In the genomic region with DNA sequence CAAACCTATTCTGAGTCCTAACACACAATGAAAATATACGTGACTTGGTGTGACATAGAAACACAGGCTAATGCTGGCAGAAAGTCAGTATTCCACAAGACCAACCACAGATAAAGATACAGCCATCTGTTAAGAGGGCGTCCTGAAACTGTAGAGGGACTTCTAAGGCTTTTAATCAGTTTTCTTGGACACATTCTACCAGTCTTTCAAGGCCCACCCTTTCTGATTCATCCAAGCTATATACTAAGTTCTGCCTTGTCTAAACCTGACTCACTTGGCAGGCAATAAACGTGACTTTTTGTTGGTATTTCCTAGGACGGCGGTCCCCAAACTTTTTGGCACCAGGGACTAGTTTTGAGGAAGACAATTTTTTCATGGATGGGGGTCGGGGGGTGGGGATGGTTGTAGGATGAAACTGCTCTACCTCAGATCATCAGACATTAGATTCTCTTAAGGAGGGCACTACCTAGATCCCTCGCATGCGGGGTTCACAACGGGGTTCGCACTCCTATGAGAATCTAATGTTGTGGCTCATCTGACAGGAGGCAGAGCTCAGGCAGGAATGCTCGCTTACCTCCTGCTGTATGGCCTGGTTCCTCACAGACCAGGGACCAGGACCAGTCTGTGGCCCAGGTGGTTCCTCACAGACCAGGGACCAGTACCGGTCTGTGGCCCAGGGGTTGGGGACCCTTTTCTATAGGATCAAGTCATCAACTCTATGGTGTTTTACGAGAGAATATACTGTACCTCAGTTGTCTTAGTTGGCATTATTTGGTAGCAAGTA, we compare ENCODE assay signal across 1 cellular context.
TF ChIP-seq lines count a peak whose summit lies in the region.

No MANE protein-coding gene starts in this region.

TF ChIP-seq in K562, 482 proteins besides CTCF, POLR2A, EP300 and RAD21 (continued from another document):
- TF ChIP-seq, protein P1, sequence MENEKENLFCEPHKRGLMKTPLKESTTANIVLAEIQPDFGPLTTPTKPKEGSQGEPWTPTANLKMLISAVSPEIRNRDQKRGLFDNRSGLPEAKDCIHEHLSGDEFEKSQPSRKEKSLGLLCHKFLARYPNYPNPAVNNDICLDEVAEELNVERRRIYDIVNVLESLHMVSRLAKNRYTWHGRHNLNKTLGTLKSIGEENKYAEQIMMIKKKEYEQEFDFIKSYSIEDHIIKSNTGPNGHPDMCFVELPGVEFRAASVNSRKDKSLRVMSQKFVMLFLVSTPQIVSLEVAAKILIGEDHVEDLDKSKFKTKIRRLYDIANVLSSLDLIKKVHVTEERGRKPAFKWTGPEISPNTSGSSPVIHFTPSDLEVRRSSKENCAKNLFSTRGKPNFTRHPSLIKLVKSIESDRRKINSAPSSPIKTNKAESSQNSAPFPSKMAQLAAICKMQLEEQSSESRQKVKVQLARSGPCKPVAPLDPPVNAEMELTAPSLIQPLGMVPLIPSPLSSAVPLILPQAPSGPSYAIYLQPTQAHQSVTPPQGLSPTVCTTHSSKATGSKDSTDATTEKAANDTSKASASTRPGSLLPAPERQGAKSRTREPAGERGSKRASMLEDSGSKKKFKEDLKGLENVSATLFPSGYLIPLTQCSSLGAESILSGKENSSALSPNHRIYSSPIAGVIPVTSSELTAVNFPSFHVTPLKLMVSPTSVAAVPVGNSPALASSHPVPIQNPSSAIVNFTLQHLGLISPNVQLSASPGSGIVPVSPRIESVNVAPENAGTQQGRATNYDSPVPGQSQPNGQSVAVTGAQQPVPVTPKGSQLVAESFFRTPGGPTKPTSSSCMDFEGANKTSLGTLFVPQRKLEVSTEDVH (IDR thresholded peaks at IDR 0.05; ENCODE audit: low read depth, partially characterized antibody) = peak; percentile 9
- TF ChIP-seq SRSF1 (IDR thresholded peaks at IDR 0.05; ENCODE audit: low read depth, low read length) (no peak), ZNF583 (CRISPR knock-in tag; IDR thresholded peaks at IDR 0.05) (no peak), ZFP36 (IDR thresholded peaks at IDR 0.05; ENCODE audit: low read depth, low read length, partially characterized antibody) (no peak), CC2D1A (IDR thresholded peaks at IDR 0.05) (no peak), ZNF668 (CRISPR knock-in tag; IDR thresholded peaks at IDR 0.05) (no peak), NCOA4 (IDR thresholded peaks at IDR 0.05; ENCODE audit: partially characterized antibody) (no peak), POLR2AphosphoS5 (IDR thresholded peaks at IDR 0.05; ENCODE audit: control insufficient read depth, insufficient read depth, low read depth, low read length) (peak; percentile 56; the same call in 1 of the 2 replicates), COPS2 (conservative IDR thresholded peaks at IDR 0.05) (no peak), PML (IDR thresholded peaks at IDR 0.05; ENCODE audit: low read length) (peak; percentile 27; the same call in 1 of the 2 replicates), ZBTB1 (CRISPR knock-in tag; IDR thresholded peaks at IDR 0.05; ENCODE audit: borderline replicate concordance, low read depth) (no peak), PTTG1 (tag; IDR thresholded peaks at IDR 0.05; ENCODE audit: low read depth) (no peak)
- TF ChIP-seq, protein P2, sequence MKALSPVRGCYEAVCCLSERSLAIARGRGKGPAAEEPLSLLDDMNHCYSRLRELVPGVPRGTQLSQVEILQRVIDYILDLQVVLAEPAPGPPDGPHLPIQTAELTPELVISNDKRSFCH (CRISPR knock-in tag; IDR thresholded peaks at IDR 0.05) = no peak
- TF ChIP-seq, protein P2 (tag; IDR thresholded peaks at IDR 0.05) = no peak
